Comparison of ENCODE assay signal across 8 cellular contexts in genomic region chr16:53952215-53953208, GRCh38.
DNase-seq lines count a peak whose midpoint lies in the region; ATAC-seq and TF ChIP-seq lines count a peak whose summit lies in the region.

No MANE protein-coding gene starts in this region.

- peaks cover 6% of the 10 kb centered on the region for H3K4me1 Mint-ChIP-seq in Caco-2 (ENCODE audit: low read depth, unreplicated experiment)

- peak; percentile 64 for ATAC-seq in GM21737 (IDR thresholded peaks at IDR 0.05; ENCODE audit: unreplicated experiment)
- ATAC-seq in HG02973 (IDR thresholded peaks at IDR 0.05; ENCODE audit: unreplicated experiment), result no peak
- ATAC-seq in GM18505 (IDR thresholded peaks at IDR 0.05; ENCODE audit: unreplicated experiment), result no peak

- H4K20me1 ChIP-seq in OCI-LY1 (ENCODE audit: insufficient read depth, low read length), result no peaks in the 10 kb centered on the region

- H3K36me3 ChIP-seq in OCI-LY1 (ENCODE audit: insufficient read depth, low read length), result no peaks in the 10 kb centered on the region
- H3K36me3 ChIP-seq in Caco-2 (ENCODE audit: control insufficient read depth, insufficient read depth, low read length), result no peaks in the 10 kb centered on the region

- H3K9me3 ChIP-seq in OCI-LY1 (ENCODE audit: low read length) (no peaks in the 10 kb centered on the region), Caco-2 (no peaks in the 10 kb centered on the region)

- H3K4me3 ChIP-seq in OCI-LY1 (ENCODE audit: low read depth, low read length, poor library complexity, severe bottlenecking) (no peak overlapping the region), Caco-2 (ENCODE audit: low read depth, low read length) (no peak overlapping the region)

- H3K27me3 Mint-ChIP-seq in Caco-2 (ENCODE audit: insufficient read depth, unreplicated experiment), result no peaks in the 10 kb centered on the region

- H3K27me3 ChIP-seq in OCI-LY1 (ENCODE audit: insufficient read depth, low read length) (no peaks in the 10 kb centered on the region), Caco-2 (replicated peaks; ENCODE audit: control insufficient read depth, insufficient read depth, low read length) (no peaks in the 10 kb centered on the region)

- H3K27ac Mint-ChIP-seq in Caco-2 (ENCODE audit: unreplicated experiment), result no peak overlapping the region

- peaks cover 6% of the 10 kb centered on the region for H3K36me3 Mint-ChIP-seq in Caco-2 (ENCODE audit: insufficient read depth, unreplicated experiment)

- BruUV-seq in Caco-2 (replicated peaks; lab: Mats Ljungman, UMichigan), result no TSS peak

- H3K9ac ChIP-seq in OCI-LY1 (ENCODE audit: low read length), result no peak overlapping the region

- POLR2A ChIA-PET in Caco-2 (lab: Charles Lee), result no interaction called here

- intact Hi-C loops in Caco-2 (cut with micrococcal nuclease; ENCODE audit: unreplicated experiment), result no loop called here

- no peak overlapping the region for H2AFZ ChIP-seq in OCI-LY1 (ENCODE audit: low read length)

- 0 out of 2 replicates have a peak overlapping the region, but pooled peaks have one; percentile 3 for H3K4me2 ChIP-seq in OCI-LY1 (ENCODE audit: low read length)

- TF ChIP-seq POLR2A in GM18505 (IDR thresholded peaks at IDR 0.05; ENCODE audit: borderline replicate concordance, extremely low read depth, insufficient read depth, insufficient read length), result no peak

- CTCF ChIA-PET in Caco-2 (lab: Charles Lee), result no interaction called here

- TF ChIP-seq CTCF in OCI-LY1 (IDR thresholded peaks at IDR 0.05; ENCODE audit: low read length) (no peak), Caco-2 (IDR thresholded peaks at IDR 0.05; ENCODE audit: insufficient read depth in 1 of 2, low read depth in 1 of 2, low read length in 1 of 2, severe bottlenecking in 1 of 2, unreplicated experiment in 1 of 2) (no peak)

- no peaks in the 10 kb centered on the region for H3K79me2 ChIP-seq in OCI-LY1 (ENCODE audit: insufficient read depth, low read length)

- no peak overlapping the region for H3K27ac ChIP-seq in OCI-LY1 (ENCODE audit: low read depth, low read length, poor library complexity, severe bottlenecking)

- H3K9me3 Mint-ChIP-seq in Caco-2 (ENCODE audit: unreplicated experiment), result no peaks in the 10 kb centered on the region

- H3K4me3 Mint-ChIP-seq in Caco-2 (ENCODE audit: unreplicated experiment), result no peak overlapping the region

- peaks cover 31% of the 10 kb centered on the region for H3K4me1 ChIP-seq in OCI-LY1 (ENCODE audit: insufficient read depth, low read length, severe bottlenecking)
- 0 out of 2 replicates have a peak, but pooled peaks cover 6% of the 10 kb centered on the region for H3K4me1 ChIP-seq in Caco-2

- no peaks in the 10 kb centered on the region for H3K9me2 ChIP-seq in OCI-LY1 (ENCODE audit: low read depth, low read length)

- H3F3A ChIP-seq in OCI-LY1 (ENCODE audit: insufficient read depth, low read length), result no peaks in the 10 kb centered on the region

- peak; percentile 4 for DNase-seq in GM03348 (ENCODE audit: low spot score)
- DNase-seq in kidney glomerular epithelial cell (lab: John Stamatoyannopoulos, UW), result peak; percentile 7
- DNase-seq in Caco-2, result no peak
- no peak for DNase-seq in cerebellum (ENCODE audit: low spot score)

Comparison
In these comparisons a context has a peak if more than half of its experiments do, and no peak if none do; other contexts are left out.
1. DNase-seq: peak in GM03348 (single experiment) and kidney glomerular epithelial cell (single experiment); none in Caco-2 (0 of 2) and cerebellum (single experiment).